ENCODE assay signal across 1 cellular context in the genomic region with DNA sequence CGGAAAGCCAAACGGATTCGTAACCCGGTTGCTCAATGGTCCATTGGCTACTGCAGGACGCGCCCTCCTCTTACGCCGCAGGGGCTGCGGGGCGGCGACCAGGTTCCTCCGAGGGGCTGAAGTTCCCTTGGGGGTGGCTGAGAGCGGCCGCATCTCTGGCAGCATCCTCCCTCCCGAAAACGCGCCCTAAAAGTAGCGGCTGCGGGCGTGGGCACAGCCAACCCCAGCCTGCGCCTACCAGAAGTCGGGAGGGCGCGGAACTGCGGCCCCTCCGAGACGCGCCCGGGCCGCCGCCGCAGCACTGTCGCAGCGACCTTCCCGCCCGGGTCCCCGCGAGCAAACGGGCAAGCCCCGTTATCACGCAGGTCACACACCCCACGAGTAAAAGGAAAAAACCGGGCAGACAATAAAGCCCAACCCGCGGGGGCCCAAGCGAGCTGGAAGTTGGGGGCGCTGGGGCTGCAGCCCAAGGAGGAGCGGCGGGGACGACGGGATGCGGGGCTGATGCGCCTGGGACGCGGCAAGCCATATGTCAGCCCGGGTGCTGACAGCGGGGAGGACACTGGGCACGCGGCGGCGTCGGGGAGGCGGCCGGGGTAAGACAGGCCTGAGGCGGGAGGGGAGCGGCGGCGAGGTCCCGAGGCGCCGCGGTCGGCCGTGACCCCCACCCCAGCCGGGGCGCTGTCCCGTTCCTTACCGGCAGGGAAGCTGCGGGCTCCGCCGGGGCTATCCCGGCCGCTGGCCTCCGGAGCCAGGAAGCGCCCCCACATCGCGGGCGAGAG.
A peak's percentile ranks its signal among the peaks of the same experiment; 100 is the strongest.
TF ChIP-seq lines count a peak whose summit lies in the region.

No MANE protein-coding gene starts in this region.

TF ChIP-seq in K562, 482 proteins besides CTCF, POLR2A, EP300 and RAD21 (continues in another document):
- TF ChIP-seq, protein P1, sequence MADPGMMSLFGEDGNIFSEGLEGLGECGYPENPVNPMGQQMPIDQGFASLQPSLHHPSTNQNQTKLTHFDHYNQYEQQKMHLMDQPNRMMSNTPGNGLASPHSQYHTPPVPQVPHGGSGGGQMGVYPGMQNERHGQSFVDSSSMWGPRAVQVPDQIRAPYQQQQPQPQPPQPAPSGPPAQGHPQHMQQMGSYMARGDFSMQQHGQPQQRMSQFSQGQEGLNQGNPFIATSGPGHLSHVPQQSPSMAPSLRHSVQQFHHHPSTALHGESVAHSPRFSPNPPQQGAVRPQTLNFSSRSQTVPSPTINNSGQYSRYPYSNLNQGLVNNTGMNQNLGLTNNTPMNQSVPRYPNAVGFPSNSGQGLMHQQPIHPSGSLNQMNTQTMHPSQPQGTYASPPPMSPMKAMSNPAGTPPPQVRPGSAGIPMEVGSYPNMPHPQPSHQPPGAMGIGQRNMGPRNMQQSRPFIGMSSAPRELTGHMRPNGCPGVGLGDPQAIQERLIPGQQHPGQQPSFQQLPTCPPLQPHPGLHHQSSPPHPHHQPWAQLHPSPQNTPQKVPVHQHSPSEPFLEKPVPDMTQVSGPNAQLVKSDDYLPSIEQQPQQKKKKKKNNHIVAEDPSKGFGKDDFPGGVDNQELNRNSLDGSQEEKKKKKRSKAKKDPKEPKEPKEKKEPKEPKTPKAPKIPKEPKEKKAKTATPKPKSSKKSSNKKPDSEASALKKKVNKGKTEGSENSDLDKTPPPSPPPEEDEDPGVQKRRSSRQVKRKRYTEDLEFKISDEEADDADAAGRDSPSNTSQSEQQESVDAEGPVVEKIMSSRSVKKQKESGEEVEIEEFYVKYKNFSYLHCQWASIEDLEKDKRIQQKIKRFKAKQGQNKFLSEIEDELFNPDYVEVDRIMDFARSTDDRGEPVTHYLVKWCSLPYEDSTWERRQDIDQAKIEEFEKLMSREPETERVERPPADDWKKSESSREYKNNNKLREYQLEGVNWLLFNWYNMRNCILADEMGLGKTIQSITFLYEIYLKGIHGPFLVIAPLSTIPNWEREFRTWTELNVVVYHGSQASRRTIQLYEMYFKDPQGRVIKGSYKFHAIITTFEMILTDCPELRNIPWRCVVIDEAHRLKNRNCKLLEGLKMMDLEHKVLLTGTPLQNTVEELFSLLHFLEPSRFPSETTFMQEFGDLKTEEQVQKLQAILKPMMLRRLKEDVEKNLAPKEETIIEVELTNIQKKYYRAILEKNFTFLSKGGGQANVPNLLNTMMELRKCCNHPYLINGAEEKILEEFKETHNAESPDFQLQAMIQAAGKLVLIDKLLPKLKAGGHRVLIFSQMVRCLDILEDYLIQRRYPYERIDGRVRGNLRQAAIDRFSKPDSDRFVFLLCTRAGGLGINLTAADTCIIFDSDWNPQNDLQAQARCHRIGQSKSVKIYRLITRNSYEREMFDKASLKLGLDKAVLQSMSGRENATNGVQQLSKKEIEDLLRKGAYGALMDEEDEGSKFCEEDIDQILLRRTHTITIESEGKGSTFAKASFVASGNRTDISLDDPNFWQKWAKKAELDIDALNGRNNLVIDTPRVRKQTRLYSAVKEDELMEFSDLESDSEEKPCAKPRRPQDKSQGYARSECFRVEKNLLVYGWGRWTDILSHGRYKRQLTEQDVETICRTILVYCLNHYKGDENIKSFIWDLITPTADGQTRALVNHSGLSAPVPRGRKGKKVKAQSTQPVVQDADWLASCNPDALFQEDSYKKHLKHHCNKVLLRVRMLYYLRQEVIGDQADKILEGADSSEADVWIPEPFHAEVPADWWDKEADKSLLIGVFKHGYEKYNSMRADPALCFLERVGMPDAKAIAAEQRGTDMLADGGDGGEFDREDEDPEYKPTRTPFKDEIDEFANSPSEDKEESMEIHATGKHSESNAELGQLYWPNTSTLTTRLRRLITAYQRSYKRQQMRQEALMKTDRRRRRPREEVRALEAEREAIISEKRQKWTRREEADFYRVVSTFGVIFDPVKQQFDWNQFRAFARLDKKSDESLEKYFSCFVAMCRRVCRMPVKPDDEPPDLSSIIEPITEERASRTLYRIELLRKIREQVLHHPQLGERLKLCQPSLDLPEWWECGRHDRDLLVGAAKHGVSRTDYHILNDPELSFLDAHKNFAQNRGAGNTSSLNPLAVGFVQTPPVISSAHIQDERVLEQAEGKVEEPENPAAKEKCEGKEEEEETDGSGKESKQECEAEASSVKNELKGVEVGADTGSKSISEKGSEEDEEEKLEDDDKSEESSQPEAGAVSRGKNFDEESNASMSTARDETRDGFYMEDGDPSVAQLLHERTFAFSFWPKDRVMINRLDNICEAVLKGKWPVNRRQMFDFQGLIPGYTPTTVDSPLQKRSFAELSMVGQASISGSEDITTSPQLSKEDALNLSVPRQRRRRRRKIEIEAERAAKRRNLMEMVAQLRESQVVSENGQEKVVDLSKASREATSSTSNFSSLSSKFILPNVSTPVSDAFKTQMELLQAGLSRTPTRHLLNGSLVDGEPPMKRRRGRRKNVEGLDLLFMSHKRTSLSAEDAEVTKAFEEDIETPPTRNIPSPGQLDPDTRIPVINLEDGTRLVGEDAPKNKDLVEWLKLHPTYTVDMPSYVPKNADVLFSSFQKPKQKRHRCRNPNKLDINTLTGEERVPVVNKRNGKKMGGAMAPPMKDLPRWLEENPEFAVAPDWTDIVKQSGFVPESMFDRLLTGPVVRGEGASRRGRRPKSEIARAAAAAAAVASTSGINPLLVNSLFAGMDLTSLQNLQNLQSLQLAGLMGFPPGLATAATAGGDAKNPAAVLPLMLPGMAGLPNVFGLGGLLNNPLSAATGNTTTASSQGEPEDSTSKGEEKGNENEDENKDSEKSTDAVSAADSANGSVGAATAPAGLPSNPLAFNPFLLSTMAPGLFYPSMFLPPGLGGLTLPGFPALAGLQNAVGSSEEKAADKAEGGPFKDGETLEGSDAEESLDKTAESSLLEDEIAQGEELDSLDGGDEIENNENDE (IDR thresholded peaks at IDR 0.05; ENCODE audit: low read depth, low read length), result no peak
- TF ChIP-seq SRSF9 (IDR thresholded peaks at IDR 0.05; ENCODE audit: borderline replicate concordance, low read depth, low read length), result no peak
- TF ChIP-seq, protein P2, sequence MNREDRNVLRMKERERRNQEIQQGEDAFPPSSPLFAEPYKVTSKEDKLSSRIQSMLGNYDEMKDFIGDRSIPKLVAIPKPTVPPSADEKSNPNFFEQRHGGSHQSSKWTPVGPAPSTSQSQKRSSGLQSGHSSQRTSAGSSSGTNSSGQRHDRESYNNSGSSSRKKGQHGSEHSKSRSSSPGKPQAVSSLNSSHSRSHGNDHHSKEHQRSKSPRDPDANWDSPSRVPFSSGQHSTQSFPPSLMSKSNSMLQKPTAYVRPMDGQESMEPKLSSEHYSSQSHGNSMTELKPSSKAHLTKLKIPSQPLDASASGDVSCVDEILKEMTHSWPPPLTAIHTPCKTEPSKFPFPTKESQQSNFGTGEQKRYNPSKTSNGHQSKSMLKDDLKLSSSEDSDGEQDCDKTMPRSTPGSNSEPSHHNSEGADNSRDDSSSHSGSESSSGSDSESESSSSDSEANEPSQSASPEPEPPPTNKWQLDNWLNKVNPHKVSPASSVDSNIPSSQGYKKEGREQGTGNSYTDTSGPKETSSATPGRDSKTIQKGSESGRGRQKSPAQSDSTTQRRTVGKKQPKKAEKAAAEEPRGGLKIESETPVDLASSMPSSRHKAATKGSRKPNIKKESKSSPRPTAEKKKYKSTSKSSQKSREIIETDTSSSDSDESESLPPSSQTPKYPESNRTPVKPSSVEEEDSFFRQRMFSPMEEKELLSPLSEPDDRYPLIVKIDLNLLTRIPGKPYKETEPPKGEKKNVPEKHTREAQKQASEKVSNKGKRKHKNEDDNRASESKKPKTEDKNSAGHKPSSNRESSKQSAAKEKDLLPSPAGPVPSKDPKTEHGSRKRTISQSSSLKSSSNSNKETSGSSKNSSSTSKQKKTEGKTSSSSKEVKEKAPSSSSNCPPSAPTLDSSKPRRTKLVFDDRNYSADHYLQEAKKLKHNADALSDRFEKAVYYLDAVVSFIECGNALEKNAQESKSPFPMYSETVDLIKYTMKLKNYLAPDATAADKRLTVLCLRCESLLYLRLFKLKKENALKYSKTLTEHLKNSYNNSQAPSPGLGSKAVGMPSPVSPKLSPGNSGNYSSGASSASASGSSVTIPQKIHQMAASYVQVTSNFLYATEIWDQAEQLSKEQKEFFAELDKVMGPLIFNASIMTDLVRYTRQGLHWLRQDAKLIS (CRISPR knock-in tag; IDR thresholded peaks at IDR 0.05), result peak; percentile 61
- no peak for TF ChIP-seq ZNF134 (CRISPR knock-in tag; conservative IDR thresholded peaks at IDR 0.05)
- TF ChIP-seq, protein P3, sequence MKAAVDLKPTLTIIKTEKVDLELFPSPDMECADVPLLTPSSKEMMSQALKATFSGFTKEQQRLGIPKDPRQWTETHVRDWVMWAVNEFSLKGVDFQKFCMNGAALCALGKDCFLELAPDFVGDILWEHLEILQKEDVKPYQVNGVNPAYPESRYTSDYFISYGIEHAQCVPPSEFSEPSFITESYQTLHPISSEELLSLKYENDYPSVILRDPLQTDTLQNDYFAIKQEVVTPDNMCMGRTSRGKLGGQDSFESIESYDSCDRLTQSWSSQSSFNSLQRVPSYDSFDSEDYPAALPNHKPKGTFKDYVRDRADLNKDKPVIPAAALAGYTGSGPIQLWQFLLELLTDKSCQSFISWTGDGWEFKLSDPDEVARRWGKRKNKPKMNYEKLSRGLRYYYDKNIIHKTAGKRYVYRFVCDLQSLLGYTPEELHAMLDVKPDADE (conservative IDR thresholded peaks at IDR 0.05; ENCODE audit: control insufficient read depth, low read depth, low read length), result no peak
- TF ChIP-seq GATAD2B (IDR thresholded peaks at IDR 0.05; ENCODE audit: borderline replicate concordance), result no peak
- 0 out of 2 replicates have a peak, but pooled peaks have one; percentile 22 for TF ChIP-seq FOXP1 (CRISPR knock-in tag; IDR thresholded peaks at IDR 0.05)
- no peak for TF ChIP-seq OTX1 (CRISPR knock-in tag; IDR thresholded peaks at IDR 0.05)
- TF ChIP-seq POU5F1 (IDR thresholded peaks at IDR 0.05; ENCODE audit: borderline replicate concordance, low read depth, low read length, partially characterized antibody), result no peak
- no peak for TF ChIP-seq PHB2 (IDR thresholded peaks at IDR 0.05; ENCODE audit: low read depth)
- TF ChIP-seq, protein P4, sequence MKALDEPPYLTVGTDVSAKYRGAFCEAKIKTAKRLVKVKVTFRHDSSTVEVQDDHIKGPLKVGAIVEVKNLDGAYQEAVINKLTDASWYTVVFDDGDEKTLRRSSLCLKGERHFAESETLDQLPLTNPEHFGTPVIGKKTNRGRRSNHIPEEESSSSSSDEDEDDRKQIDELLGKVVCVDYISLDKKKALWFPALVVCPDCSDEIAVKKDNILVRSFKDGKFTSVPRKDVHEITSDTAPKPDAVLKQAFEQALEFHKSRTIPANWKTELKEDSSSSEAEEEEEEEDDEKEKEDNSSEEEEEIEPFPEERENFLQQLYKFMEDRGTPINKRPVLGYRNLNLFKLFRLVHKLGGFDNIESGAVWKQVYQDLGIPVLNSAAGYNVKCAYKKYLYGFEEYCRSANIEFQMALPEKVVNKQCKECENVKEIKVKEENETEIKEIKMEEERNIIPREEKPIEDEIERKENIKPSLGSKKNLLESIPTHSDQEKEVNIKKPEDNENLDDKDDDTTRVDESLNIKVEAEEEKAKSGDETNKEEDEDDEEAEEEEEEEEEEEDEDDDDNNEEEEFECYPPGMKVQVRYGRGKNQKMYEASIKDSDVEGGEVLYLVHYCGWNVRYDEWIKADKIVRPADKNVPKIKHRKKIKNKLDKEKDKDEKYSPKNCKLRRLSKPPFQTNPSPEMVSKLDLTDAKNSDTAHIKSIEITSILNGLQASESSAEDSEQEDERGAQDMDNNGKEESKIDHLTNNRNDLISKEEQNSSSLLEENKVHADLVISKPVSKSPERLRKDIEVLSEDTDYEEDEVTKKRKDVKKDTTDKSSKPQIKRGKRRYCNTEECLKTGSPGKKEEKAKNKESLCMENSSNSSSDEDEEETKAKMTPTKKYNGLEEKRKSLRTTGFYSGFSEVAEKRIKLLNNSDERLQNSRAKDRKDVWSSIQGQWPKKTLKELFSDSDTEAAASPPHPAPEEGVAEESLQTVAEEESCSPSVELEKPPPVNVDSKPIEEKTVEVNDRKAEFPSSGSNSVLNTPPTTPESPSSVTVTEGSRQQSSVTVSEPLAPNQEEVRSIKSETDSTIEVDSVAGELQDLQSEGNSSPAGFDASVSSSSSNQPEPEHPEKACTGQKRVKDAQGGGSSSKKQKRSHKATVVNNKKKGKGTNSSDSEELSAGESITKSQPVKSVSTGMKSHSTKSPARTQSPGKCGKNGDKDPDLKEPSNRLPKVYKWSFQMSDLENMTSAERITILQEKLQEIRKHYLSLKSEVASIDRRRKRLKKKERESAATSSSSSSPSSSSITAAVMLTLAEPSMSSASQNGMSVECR (CRISPR knock-in tag; IDR thresholded peaks at IDR 0.05), result peak; percentile 22; the same call in 1 of the 2 replicates
- TF ChIP-seq LCOR (CRISPR knock-in tag; IDR thresholded peaks at IDR 0.05), result peak; percentile 24; the same call in 1 of the 2 replicates
- TF ChIP-seq POLR2G (IDR thresholded peaks at IDR 0.05; ENCODE audit: low read depth, low read length), result peak; percentile 76
- TF ChIP-seq CCNT2 (IDR thresholded peaks at IDR 0.05; ENCODE audit: borderline replicate concordance, extremely low read depth, insufficient read length, low read depth, low read length), result no peak
- TF ChIP-seq, protein P5, sequence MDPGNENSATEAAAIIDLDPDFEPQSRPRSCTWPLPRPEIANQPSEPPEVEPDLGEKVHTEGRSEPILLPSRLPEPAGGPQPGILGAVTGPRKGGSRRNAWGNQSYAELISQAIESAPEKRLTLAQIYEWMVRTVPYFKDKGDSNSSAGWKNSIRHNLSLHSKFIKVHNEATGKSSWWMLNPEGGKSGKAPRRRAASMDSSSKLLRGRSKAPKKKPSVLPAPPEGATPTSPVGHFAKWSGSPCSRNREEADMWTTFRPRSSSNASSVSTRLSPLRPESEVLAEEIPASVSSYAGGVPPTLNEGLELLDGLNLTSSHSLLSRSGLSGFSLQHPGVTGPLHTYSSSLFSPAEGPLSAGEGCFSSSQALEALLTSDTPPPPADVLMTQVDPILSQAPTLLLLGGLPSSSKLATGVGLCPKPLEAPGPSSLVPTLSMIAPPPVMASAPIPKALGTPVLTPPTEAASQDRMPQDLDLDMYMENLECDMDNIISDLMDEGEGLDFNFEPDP (CRISPR knock-in tag; IDR thresholded peaks at IDR 0.05), result no peak
- peak; percentile 3 for TF ChIP-seq HMGN3 (IDR thresholded peaks at IDR 0.05; ENCODE audit: borderline replicate concordance, extremely low read depth, insufficient read length, low read depth, low read length)
- TF ChIP-seq, protein P6, sequence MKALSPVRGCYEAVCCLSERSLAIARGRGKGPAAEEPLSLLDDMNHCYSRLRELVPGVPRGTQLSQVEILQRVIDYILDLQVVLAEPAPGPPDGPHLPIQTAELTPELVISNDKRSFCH (CRISPR knock-in tag; IDR thresholded peaks at IDR 0.05), result no peak
- TF ChIP-seq, protein P6 (tag; IDR thresholded peaks at IDR 0.05), result peak; percentile 20; the same call in 1 of the 2 replicates
- TF ChIP-seq BACH1 (tag; IDR thresholded peaks at IDR 0.05), result no peak
- peak; percentile 77 for TF ChIP-seq SAP30 (IDR thresholded peaks at IDR 0.05; ENCODE audit: borderline replicate concordance, insufficient read depth, low read depth, low read length, poor library complexity, severe bottlenecking)
- TF ChIP-seq NONO (IDR thresholded peaks at IDR 0.05; ENCODE audit: low read depth in 2 of 2, low read length in 1 of 2), result peak in 1 of 2 experiments; percentile 65; a peak in 2 of 4 replicates
- TF ChIP-seq RBBP5 (IDR thresholded peaks at IDR 0.05; ENCODE audit: borderline replicate concordance, insufficient read depth, low read length, poor library complexity, severe bottlenecking), result peak; percentile 92
- 0 out of 2 replicates have a peak, but pooled peaks have one; percentile 34 for TF ChIP-seq GTF2E2 (tag; IDR thresholded peaks at IDR 0.05)
- 0 out of 2 replicates have a peak, but pooled peaks have one; percentile 5 for TF ChIP-seq ESRRA (IDR thresholded peaks at IDR 0.05; ENCODE audit: borderline replicate concordance, low read depth)
